Comparison of ENCODE assay signal across 10 cellular contexts in the genomic region with DNA sequence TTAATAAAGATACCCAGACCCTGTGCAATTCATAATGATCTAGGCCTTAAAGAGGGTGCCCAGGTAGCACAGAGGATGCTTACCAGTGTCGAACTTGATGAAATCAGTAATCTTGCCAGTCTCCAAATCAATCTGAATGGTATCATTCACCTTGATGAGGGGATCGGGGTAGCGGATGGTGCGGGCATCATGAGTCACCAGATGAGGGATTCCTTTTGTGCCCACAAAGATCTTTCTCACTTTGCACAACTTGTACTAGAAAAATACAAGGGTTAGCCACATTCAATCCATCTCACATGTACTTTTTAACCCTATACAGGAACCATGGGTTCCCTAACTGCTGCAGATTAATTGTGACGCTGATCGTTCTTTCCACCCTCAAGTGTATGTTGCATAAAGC. TPM values are rescaled to one million over a fixed set of nuclear protein-coding genes. Genes with fewer than 3 reads are reported as not detected.
A peak's percentile ranks its signal among the peaks of the same experiment; 100 is the strongest.
DNase-seq lines count a peak whose midpoint lies in the region; ATAC-seq, FAIRE-seq and TF ChIP-seq lines count a peak whose summit lies in the region.
"Had no signal": no experiment of that assay in that cellular context is flagged by ENCODE, and none has a peak within 500 bp of the region (broad histone marks: within the 10 kb centered on the region; RNA-seq: fewer than 3 reads in every experiment).

No MANE protein-coding gene starts in this region.

- CTCF ChIA-PET in activated naive CD4-positive, alpha-beta T cell treated with anti-CD3 and anti-CD28 coated beads for 36 hours (lab: Charles Lee) = no interaction called here

- no peak for FAIRE-seq in H54 (lab: Jason Lieb, UNC)

- no peaks in the 10 kb centered on the region for H3K27me3 Mint-ChIP-seq in activated naive CD4-positive, alpha-beta T cell treated with anti-CD3 and anti-CD28 coated beads for 36 hours (ENCODE audit: low read depth)
- H3K27me3 Mint-ChIP-seq in central memory CD8-positive, alpha-beta T cell = no peaks in the 10 kb centered on the region

- peak overlapping the region; percentile 84; the same call in 1 of the 2 replicates for H3K4me3 ChIP-seq in SK-N-MC

- TF ChIP-seq POLR2A in H54 (IDR thresholded peaks at IDR 0.05; ENCODE audit: low read depth, low read length) = no peak

- no peaks in the 10 kb centered on the region for H3K9me3 Mint-ChIP-seq in activated naive CD4-positive, alpha-beta T cell treated with anti-CD3 and anti-CD28 coated beads for 36 hours
- no peaks in the 10 kb centered on the region for H3K9me3 Mint-ChIP-seq in central memory CD8-positive, alpha-beta T cell
- no peaks in the 10 kb centered on the region for H3K9me3 Mint-ChIP-seq in stimulated activated effector memory CD8-positive, alpha-beta T cell treated with anti-CD3 and anti-CD28 coated beads, Interleukin-12 subunit alpha, Interleukin-12 subunit beta, amount 100 ng/mL, for 72 hours

- H3K36me3 ChIP-seq in SK-N-MC (ENCODE audit: insufficient read depth, low read length) = peaks cover 77% of the 10 kb centered on the region

- peak overlapping the region; percentile 99 for H3K9ac ChIP-seq in SK-N-MC (ENCODE audit: insufficient read length)

- H3K9me3 ChIP-seq in SK-N-MC (ENCODE audit: low read depth, low read length) = no peaks in the 10 kb centered on the region

- DNase-seq in activated naive CD4-positive, alpha-beta T cell treated with anti-CD3 and anti-CD28 coated beads for 36 hours = no peak
- DNase-seq in activated naive CD4-positive, alpha-beta T cell treated with anti-CD3 and anti-CD28 coated beads, Interleukin-2, amount 50 U/mL, for 16 hours = no peak
- DNase-seq in SK-N-MC (ENCODE audit: low read depth, low spot score) = no peak
- no peak for DNase-seq in central memory CD8-positive, alpha-beta T cell (ENCODE audit: low spot score in 2 of 2)
- no peak for DNase-seq in stimulated activated effector memory CD8-positive, alpha-beta T cell treated with anti-CD3 and anti-CD28 coated beads, Interleukin-12 subunit alpha, Interleukin-12 subunit beta, amount 100 ng/mL, for 72 hours (ENCODE audit: low spot score in 2 of 2)
- DNase-seq in NK-92 treated with Interleukin-12 subunit alpha and Interleukin-12 subunit beta, amount 100 ng/mL, for 24 hours (lab: John Stamatoyannopoulos, UW) = no peak
- no peak for DNase-seq in left ventricle myocardium superior
- no peak for DNase-seq in H54 (ENCODE audit: insufficient read length, low spot score)
- DNase-seq: cortex of kidney, SHP77 had no signal

- ATAC-seq in central memory CD8-positive, alpha-beta T cell (replicated peaks; ENCODE audit: extremely low read depth, poor library complexity, severe bottlenecking) = no peak
- no peak for ATAC-seq in stimulated activated effector memory CD8-positive, alpha-beta T cell treated with anti-CD3 and anti-CD28 coated beads, Interleukin-12 subunit alpha, Interleukin-12 subunit beta, amount 100 ng/mL, for 72 hours
- ATAC-seq in left ventricle myocardium superior = no peak

- peaks cover 49% of the 10 kb centered on the region for H3K4me1 Mint-ChIP-seq in activated naive CD4-positive, alpha-beta T cell treated with anti-CD3 and anti-CD28 coated beads for 36 hours (ENCODE audit: low read depth)
- peaks cover 41% of the 10 kb centered on the region for H3K4me1 Mint-ChIP-seq in central memory CD8-positive, alpha-beta T cell
- H3K4me1 Mint-ChIP-seq in stimulated activated effector memory CD8-positive, alpha-beta T cell treated with anti-CD3 and anti-CD28 coated beads, Interleukin-12 subunit alpha, Interleukin-12 subunit beta, amount 100 ng/mL, for 72 hours = peaks cover 48% of the 10 kb centered on the region

- no peak overlapping the region for H3K27ac ChIP-seq in SK-N-MC

- peak overlapping the region; percentile 89 for H3K27ac Mint-ChIP-seq in activated naive CD4-positive, alpha-beta T cell treated with anti-CD3 and anti-CD28 coated beads for 36 hours
- peak overlapping the region; percentile 92 for H3K27ac Mint-ChIP-seq in central memory CD8-positive, alpha-beta T cell (ENCODE audit: low read depth)
- H3K27ac Mint-ChIP-seq in stimulated activated effector memory CD8-positive, alpha-beta T cell treated with anti-CD3 and anti-CD28 coated beads, Interleukin-12 subunit alpha, Interleukin-12 subunit beta, amount 100 ng/mL, for 72 hours = peak overlapping the region; percentile 96

- peak overlapping the region; percentile 80 for H3K4me3 Mint-ChIP-seq in activated naive CD4-positive, alpha-beta T cell treated with anti-CD3 and anti-CD28 coated beads for 36 hours
- peak overlapping the region; percentile 89 for H3K4me3 Mint-ChIP-seq in central memory CD8-positive, alpha-beta T cell
- H3K4me3 Mint-ChIP-seq in stimulated activated effector memory CD8-positive, alpha-beta T cell treated with anti-CD3 and anti-CD28 coated beads, Interleukin-12 subunit alpha, Interleukin-12 subunit beta, amount 100 ng/mL, for 72 hours = peak overlapping the region; percentile 83

- intact Hi-C loops in activated naive CD4-positive, alpha-beta T cell treated with anti-CD3 and anti-CD28 coated beads for 36 hours (cut with micrococcal nuclease) = loop anchor here (10.0 kb wide), 1 partner anchor 259 kb away; no protein-coding TSS in a partner anchor
- intact Hi-C loops in left ventricle myocardium superior (cut with micrococcal nuclease) = no loop called here

- peaks cover 52% of the 10 kb centered on the region for H3K36me3 Mint-ChIP-seq in activated naive CD4-positive, alpha-beta T cell treated with anti-CD3 and anti-CD28 coated beads for 36 hours (ENCODE audit: low read depth)
- peaks cover 57% of the 10 kb centered on the region for H3K36me3 Mint-ChIP-seq in central memory CD8-positive, alpha-beta T cell (ENCODE audit: insufficient read depth)
- peaks cover 82% of the 10 kb centered on the region for H3K36me3 Mint-ChIP-seq in stimulated activated effector memory CD8-positive, alpha-beta T cell treated with anti-CD3 and anti-CD28 coated beads, Interleukin-12 subunit alpha, Interleukin-12 subunit beta, amount 100 ng/mL, for 72 hours

RNA-seq across cellular contexts. Expression of a gene that starts 3.3 kb away (rescaled TPM):
- 1,000 to 10,000 TPM; 1,429 to 1,503 TPM for total RNA-seq in activated naive CD4-positive, alpha-beta T cell treated with anti-CD3 and anti-CD28 coated beads for 36 hours
- total RNA-seq in left ventricle myocardium superior = 380 TPM

RNA-seq across cellular contexts. Expression of a gene that starts 32.0 kb away (rescaled TPM):
- total RNA-seq in activated naive CD4-positive, alpha-beta T cell treated with anti-CD3 and anti-CD28 coated beads for 36 hours = not detected
- total RNA-seq in left ventricle myocardium superior = not detected

RNA-seq across cellular contexts. Expression of a gene that starts 34.9 kb away (rescaled TPM):
- total RNA-seq in activated naive CD4-positive, alpha-beta T cell treated with anti-CD3 and anti-CD28 coated beads for 36 hours = 1 to 10 TPM; 9.5 to 9.6 TPM
- total RNA-seq in left ventricle myocardium superior = 0.05 TPM

Comparison
In these comparisons a context has a peak if more than half of its experiments do, and no peak if none do; other contexts are left out.
1. RNA of a gene that starts 34.9 kb away (total RNA-seq): 9.5 to 9.6 TPM in activated naive CD4-positive, alpha-beta T cell treated with anti-CD3 and anti-CD28 coated beads for 36 hours; 0.05 TPM in left ventricle myocardium superior (single experiment); every median in the first group is over 10 times any median in the second.
2. Peak in every context shown above with its lines, with median percentiles within 50 percentile points of each other: H3K27ac Mint-ChIP-seq and H3K4me3 Mint-ChIP-seq.